Comparison of ENCODE assay signal across 12 cellular contexts in genomic region chr19:28793391-28794168, GRCh38.
DNase-seq lines count a peak whose midpoint lies in the region; ATAC-seq and TF ChIP-seq lines count a peak whose summit lies in the region.
"Had no signal": no experiment of that assay in that cellular context is flagged by ENCODE, and none has a peak within 500 bp of the region (broad histone marks: within the 10 kb centered on the region; RNA-seq: fewer than 3 reads in every experiment).

No MANE protein-coding gene starts in this region.

- H3K36me3 Mint-ChIP-seq in chondrocyte (ENCODE audit: low read depth) (no peaks in the 10 kb centered on the region), progenitor cell of endocrine pancreas (ENCODE audit: insufficient read depth) (no peaks in the 10 kb centered on the region)
- H3K36me3 Mint-ChIP-seq in stimulated activated naive B cell treated with anti-CD40 and anti-IgM and Interleukin-4, amounts not matched to agents 10 μg/mL and 1 μg/mL and 100 μg/mL, for 72 hours: peaks cover 2 to 3% of the 10 kb centered on the region in 2 donors
- H3K36me3 Mint-ChIP-seq: CD14-positive monocyte had no signal

- peak; percentile 56 for DNase-seq in H7
- DNase-seq in chondrocyte (ENCODE audit: low spot score): no peak
- DNase-seq in iPS DF 6.9 (ENCODE audit: low read depth, low spot score): no peak
- DNase-seq in progenitor cell of endocrine pancreas (ENCODE audit: low spot score, unreplicated experiment): peak; percentile 15
- DNase-seq in lower leg skin (ENCODE audit: low spot score in 2 of 2): no peak
- DNase-seq in stimulated activated naive B cell treated with anti-CD40 and anti-IgM and Interleukin-4, amounts not matched to agents 10 μg/mL and 1 μg/mL and 100 μg/mL, for 72 hours: no peak
- DNase-seq in SIG-M5 treated with dmso at 0.1 percent for 504 hours (lab: John Stamatoyannopoulos, UW; ENCODE audit: unreplicated experiment): no peak
- DNase-seq: activated CD4-positive, alpha-beta T cell treated with anti-CD3 and anti-CD28 coated beads, Interleukin-2, amount 50 U/mL, for 4 hours; stimulated activated CD4-positive, alpha-beta T cell treated with anti-CD3 and anti-CD28 coated beads, Interleukin-4, amount 100 ng/mL, for 1 hour; stimulated activated naive CD4-positive, alpha-beta T cell treated with Interleukin-2 at 50 U/mL for 16 hours had no signal

- H3K36me3 ChIP-seq in H7 (replicated peaks; ENCODE audit: control insufficient read depth, insufficient read depth, low read length): no peaks in the 10 kb centered on the region
- peaks cover 2% of the 10 kb centered on the region; the same call in 1 of the 2 replicates for H3K36me3 ChIP-seq in iPS DF 6.9 (ENCODE audit: control insufficient read depth, insufficient read depth, low read length)

- H3K27ac ChIP-seq in iPS DF 6.9 (ENCODE audit: low read length): no peak overlapping the region

- intact Hi-C loops in lower leg skin (cut with DNase I; ENCODE audit: low total_unique reads): no loop called here

- H3K4me1 Mint-ChIP-seq in chondrocyte (ENCODE audit: low read depth) (peaks cover 5% of the 10 kb centered on the region), progenitor cell of endocrine pancreas (ENCODE audit: low read depth) (no peaks in the 10 kb centered on the region)
- H3K4me1 Mint-ChIP-seq in stimulated activated naive B cell treated with anti-CD40 and anti-IgM and Interleukin-4, amounts not matched to agents 10 μg/mL and 1 μg/mL and 100 μg/mL, for 72 hours: no peaks in the 10 kb centered on the region
- H3K4me1 Mint-ChIP-seq: CD14-positive monocyte had no signal

- H3K4me3 ChIP-seq in H7 (ENCODE audit: insufficient read depth, low read depth, low read length): peak overlapping the region; percentile 61
- peak overlapping the region; percentile 56; the same call in 1 of the 2 replicates for H3K4me3 ChIP-seq in iPS DF 6.9 (ENCODE audit: low read length)
- no peak overlapping the region for H3K4me3 ChIP-seq in lower leg skin (ENCODE audit: low read depth, poor library complexity, severe bottlenecking)

- H3K27me3 Mint-ChIP-seq in chondrocyte (ENCODE audit: low read depth) (peaks cover 41% of the 10 kb centered on the region), progenitor cell of endocrine pancreas (peaks cover 53% of the 10 kb centered on the region)
- peaks cover 35 to 44% of the 10 kb centered on the region in 2 donors for H3K27me3 Mint-ChIP-seq in stimulated activated naive B cell treated with anti-CD40 and anti-IgM and Interleukin-4, amounts not matched to agents 10 μg/mL and 1 μg/mL and 100 μg/mL, for 72 hours

- peaks cover 2% of the 10 kb centered on the region; the same call in 1 of the 2 replicates for H3K4me1 ChIP-seq in iPS DF 6.9 (ENCODE audit: control insufficient read depth, insufficient read depth, low read length)

- H3K27ac Mint-ChIP-seq in chondrocyte (ENCODE audit: unreplicated experiment) (no peak overlapping the region), progenitor cell of endocrine pancreas (no peak overlapping the region)
- H3K27ac Mint-ChIP-seq in stimulated activated naive B cell treated with anti-CD40 and anti-IgM and Interleukin-4, amounts not matched to agents 10 μg/mL and 1 μg/mL and 100 μg/mL, for 72 hours: no peak overlapping the region
- H3K27ac Mint-ChIP-seq: CD14-positive monocyte had no signal

- H3K9me3 Mint-ChIP-seq in chondrocyte (ENCODE audit: low read depth) (peaks cover 4% of the 10 kb centered on the region), progenitor cell of endocrine pancreas (ENCODE audit: low read depth) (no peaks in the 10 kb centered on the region)
- peaks cover 9 to 10% of the 10 kb centered on the region in 2 donors for H3K9me3 Mint-ChIP-seq in stimulated activated naive B cell treated with anti-CD40 and anti-IgM and Interleukin-4, amounts not matched to agents 10 μg/mL and 1 μg/mL and 100 μg/mL, for 72 hours

- no peak for ATAC-seq in GM19452 (IDR thresholded peaks at IDR 0.05; ENCODE audit: unreplicated experiment)
- no peak for ATAC-seq in stimulated activated naive B cell treated with anti-CD40 and anti-IgM and Interleukin-4, amounts not matched to agents 10 μg/mL and 1 μg/mL and 100 μg/mL, for 72 hours (replicated peaks)

- peaks cover 19% of the 10 kb centered on the region for H3K27me3 ChIP-seq in H7 (ENCODE audit: control insufficient read depth, insufficient read depth, low read length)
- peaks cover 8% of the 10 kb centered on the region; the same call in 1 of the 2 replicates for H3K27me3 ChIP-seq in iPS DF 6.9 (ENCODE audit: control insufficient read depth, insufficient read depth, low read length)

- TF ChIP-seq CTCF in chondrocyte (IDR thresholded peaks at IDR 0.05) (no peak), progenitor cell of endocrine pancreas (IDR thresholded peaks at IDR 0.05; ENCODE audit: unreplicated experiment) (no peak), lower leg skin (IDR thresholded peaks at IDR 0.05) (no peak)

- no CpG with 5 or more reads among the region's 97 CpGs for WGBS in iPS DF 6.9 (ENCODE audit: insufficient coverage, insufficient read length)
- WGBS in lower leg skin, 2 donors: 3 to 7% methylated on average over 20 to 63 of the region's 97 CpGs

- H3K4me3 Mint-ChIP-seq in chondrocyte (ENCODE audit: unreplicated experiment): peak overlapping the region; percentile 13
- H3K4me3 Mint-ChIP-seq in progenitor cell of endocrine pancreas (ENCODE audit: low read depth): peak overlapping the region; percentile 54
- H3K4me3 Mint-ChIP-seq in stimulated activated naive B cell treated with anti-CD40 and anti-IgM and Interleukin-4, amounts not matched to agents 10 μg/mL and 1 μg/mL and 100 μg/mL, for 72 hours: peak overlapping the region in 1 of 2 donors; percentile 25

- no peak for TF ChIP-seq POLR2A in lower leg skin (IDR thresholded peaks at IDR 0.05)

- H3K9me3 ChIP-seq in iPS DF 6.9 (ENCODE audit: control insufficient read depth, insufficient read depth, low read length): no peaks in the 10 kb centered on the region

Comparison
In these comparisons a context has a peak if more than half of its experiments do, and no peak if none do; other contexts are left out.
1. DNase-seq: peak in H7 (single experiment) and progenitor cell of endocrine pancreas (single experiment); none in chondrocyte (single experiment), iPS DF 6.9 (single experiment), lower leg skin (0 of 2), stimulated activated naive B cell treated with anti-CD40 and anti-IgM and Interleukin-4, amounts not matched to agents 10 μg/mL and 1 μg/mL and 100 μg/mL, for 72 hours (single experiment) and SIG-M5 treated with dmso at 0.1 percent for 504 hours (single experiment).